In the genomic region with DNA sequence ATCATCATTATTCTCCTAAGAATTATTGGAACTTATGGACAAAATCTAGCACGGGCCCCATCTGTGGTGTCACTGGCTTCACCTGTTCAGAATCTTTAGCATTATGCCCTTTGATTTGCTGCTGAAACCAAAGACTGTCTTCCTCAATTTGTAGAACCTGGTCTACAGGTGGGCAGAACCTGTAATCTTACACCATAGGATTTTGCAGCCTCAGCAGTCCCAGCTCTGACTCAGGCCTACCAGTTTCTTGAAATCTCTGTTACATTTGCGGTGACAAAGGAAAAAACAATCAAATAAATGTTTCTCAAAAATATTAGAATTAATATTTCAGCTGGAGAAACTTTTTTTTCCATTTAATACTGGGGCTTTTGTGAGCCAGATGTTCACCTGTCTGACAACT, we compare ENCODE assay signal across 36 cellular contexts.
"Had no signal": no experiment of that assay in that cellular context is flagged by ENCODE, and none has a peak within 500 bp of the region (broad histone marks: within the 10 kb centered on the region; RNA-seq: fewer than 3 reads in every experiment).

No MANE protein-coding gene starts in this region.

- H3K27me3 ChIP-seq: brain microvascular endothelial cell, MG63, Peyer's patch had no signal

- ATAC-seq: activated CD8-positive, alpha-beta memory T cell treated with anti-CD3 and anti-CD28 coated beads, Interleukin-2, amount 10 ng/mL, durations not matched to agents 7 days and 5 days; activated naive CD8-positive, alpha-beta T cell treated with anti-CD3 and anti-CD28 coated beads, Interleukin-2, amount 50 U/mL, for 24 hours; PC-3 had no signal

- H3K27ac Mint-ChIP-seq: activated B cell treated with CpG ODN at 0.5 μM for 24 hours; activated CD4-positive, alpha-beta memory T cell treated with anti-CD3 and anti-CD28 coated beads, Interleukin-2, amount 10 ng/mL, durations not matched to agents 7 days and 5 days; activated CD8-positive, alpha-beta memory T cell treated with anti-CD3 and anti-CD28 coated beads, Interleukin-2, amount 10 ng/mL, durations not matched to agents 7 days and 5 days; activated naive CD4-positive, alpha-beta T cell treated with anti-CD3 and anti-CD28 coated beads, Interleukin-2, amount 10 ng/mL, durations not matched to agents 7 days and 5 days; activated naive CD8-positive, alpha-beta T cell; activated naive CD8-positive, alpha-beta T cell treated with anti-CD3 and anti-CD28 coated beads, Interleukin-2, amount 50 U/mL, for 24 hours had no signal

- H3K9me3 Mint-ChIP-seq: activated CD4-positive, alpha-beta memory T cell treated with anti-CD3 and anti-CD28 coated beads, Interleukin-2, amount 10 ng/mL, durations not matched to agents 7 days and 5 days; activated naive CD4-positive, alpha-beta T cell treated with anti-CD3 and anti-CD28 coated beads, Interleukin-2, amount 10 ng/mL, durations not matched to agents 7 days and 5 days had no signal

- H3K4me1 Mint-ChIP-seq: activated B cell treated with CpG ODN at 0.5 μM for 24 hours; activated CD4-positive, alpha-beta memory T cell treated with anti-CD3 and anti-CD28 coated beads, Interleukin-2, amount 10 ng/mL, durations not matched to agents 7 days and 5 days; activated CD8-positive, alpha-beta memory T cell treated with anti-CD3 and anti-CD28 coated beads, Interleukin-2, amount 10 ng/mL, durations not matched to agents 7 days and 5 days; activated naive CD4-positive, alpha-beta T cell treated with anti-CD3 and anti-CD28 coated beads, Interleukin-2, amount 10 ng/mL, durations not matched to agents 7 days and 5 days; activated naive CD8-positive, alpha-beta T cell treated with anti-CD3 and anti-CD28 coated beads, Interleukin-2, amount 50 U/mL, for 24 hours had no signal

- H3K4me3 Mint-ChIP-seq: activated B cell treated with CpG ODN at 0.5 μM for 24 hours; activated CD4-positive, alpha-beta memory T cell treated with anti-CD3 and anti-CD28 coated beads, Interleukin-2, amount 10 ng/mL, durations not matched to agents 7 days and 5 days; activated CD8-positive, alpha-beta memory T cell treated with anti-CD3 and anti-CD28 coated beads, Interleukin-2, amount 10 ng/mL, durations not matched to agents 7 days and 5 days; activated naive CD4-positive, alpha-beta T cell treated with anti-CD3 and anti-CD28 coated beads, Interleukin-2, amount 10 ng/mL, durations not matched to agents 7 days and 5 days; activated naive CD8-positive, alpha-beta T cell; activated naive CD8-positive, alpha-beta T cell treated with anti-CD3 and anti-CD28 coated beads, Interleukin-2, amount 50 U/mL, for 24 hours had no signal

- H3K4me1 ChIP-seq: Peyer's patch had no signal

- H3K9me3 ChIP-seq: MG63, Peyer's patch had no signal

- H3K27me3 Mint-ChIP-seq: activated B cell treated with CpG ODN at 0.5 μM for 24 hours; activated naive CD8-positive, alpha-beta T cell had no signal

- H3K36me3 ChIP-seq: brain microvascular endothelial cell, MG63, Peyer's patch had no signal

- H3K4me3 ChIP-seq: MG63, Peyer's patch had no signal

- H3K27ac ChIP-seq: brain microvascular endothelial cell, Peyer's patch, VCaP had no signal

- H3K36me3 Mint-ChIP-seq: activated naive CD4-positive, alpha-beta T cell treated with anti-CD3 and anti-CD28 coated beads, Interleukin-2, amount 10 ng/mL, durations not matched to agents 7 days and 5 days; activated naive CD8-positive, alpha-beta T cell had no signal

- DNase-seq: activated B cell treated with CpG ODN at 0.5 μM for 24 hours; activated CD4-positive, alpha-beta memory T cell treated with anti-CD3 and anti-CD28 coated beads, Interleukin-2, amount 10 ng/mL, durations not matched to agents 7 days and 5 days; activated CD4-positive, alpha-beta T cell treated with anti-CD3 and anti-CD28 coated beads for 1 hour; activated CD4-positive, alpha-beta T cell treated with anti-CD3 and anti-CD28 coated beads for 48 hours; activated CD8-positive, alpha-beta memory T cell treated with anti-CD3 and anti-CD28 coated beads for 24 hours; activated CD8-positive, alpha-beta memory T cell treated with anti-CD3 and anti-CD28 coated beads, Interleukin-2, amount 10 ng/mL, durations not matched to agents 7 days and 5 days; activated CD8-positive, alpha-beta memory T cell treated with anti-CD3 and anti-CD28 coated beads, Interleukin-2, amount 50 U/mL, for 48 hours; activated effector memory CD4-positive, alpha-beta T cell treated with Interleukin-2 at 50 U/mL for 16 hours; activated naive CD4-positive, alpha-beta T cell treated with anti-CD3 and anti-CD28 coated beads, Interleukin-2, amount 10 ng/mL, durations not matched to agents 7 days and 5 days; activated naive CD8-positive, alpha-beta T cell treated with anti-CD3 and anti-CD28 coated beads, Interleukin-2, amount 50 U/mL, for 24 hours; activated T-cell treated with anti-CD3 and anti-CD28 coated beads, Interleukin-2, amount 50 U/mL, for 48 hours; anterior cingulate cortex; brain microvascular endothelial cell; central memory CD4-positive, alpha-beta T cell; Kasumi-1; KG1; MG63; MV-4-11; NCI-H1092; NCI-H1417; NCI-H146; NCI-H187 treated with DMSO at 0.1 percent for 48 hours; NCI-H2081; NCI-H345; NCI-H524 treated with DMSO at 0.1 percent for 48 hours; NK-92 treated with Interleukin-12 subunit alpha and Interleukin-12 subunit beta, amount 100 ng/mL, for 24 hours; PC-3; Peyer's patch; RPMI8226; SHP77 treated with DMSO at 0.1 percent for 48 hours; SW 1271; T-helper 1 cell; T-helper 2 cell; T-helper 9 cell had no signal
